15 cellular contexts compared by ENCODE assay signal in genomic region chr3:155185623-155186022, GRCh38.
DNase-seq lines count a peak whose midpoint lies in the region; FAIRE-seq and TF ChIP-seq lines count a peak whose summit lies in the region.
"Had no signal": no experiment of that assay in that cellular context is flagged by ENCODE, and none has a peak within 500 bp of the region (broad histone marks: within the 10 kb centered on the region; RNA-seq: fewer than 3 reads in every experiment).

No MANE protein-coding gene starts in this region.

- no peak overlapping the region for H2AFZ ChIP-seq in H1 (ENCODE audit: low read length)
- H2AFZ ChIP-seq: hepatocyte had no signal

- peak; percentile 52 for DNase-seq in EL
- peak; percentile 9 for DNase-seq in NCI-H226
- no peak for DNase-seq in H1 (ENCODE audit: low read depth in 1 of 2, low spot score in 2 of 2)
- peak; percentile 13 for DNase-seq in non-pigmented ciliary epithelial cell (ENCODE audit: low read depth)
- DNase-seq in central memory CD4-positive, alpha-beta T cell, result no peak
- DNase-seq in GM10248 (ENCODE audit: extremely low spot score), result no peak
- no peak for DNase-seq in activated CD4-positive, alpha-beta T cell treated with anti-CD3 and anti-CD28 coated beads, Interleukin-2, amount 50 U/mL, for 1 hour
- no peak for DNase-seq in ascending aorta (ENCODE audit: low spot score in 2 of 2)
- DNase-seq: activated naive CD8-positive, alpha-beta T cell treated with anti-CD3 and anti-CD28 coated beads, Interleukin-2, amount 50 U/mL, for 24 hours; NCI-H1048; NCI-H510A treated with DMSO at 0.1 percent for 48 hours; posterior cingulate gyrus; stimulated activated CD4-positive, alpha-beta T cell treated with anti-CD3 and anti-CD28 coated beads, Interleukin-2, amount 100 ng/mL, for 48 hours; stimulated activated naive B cell treated with anti-CD40 and anti-IgM and Interleukin-4, amounts not matched to agents 10 μg/mL and 1 μg/mL and 100 μg/mL, for 72 hours had no signal

- no peak overlapping the region for H2BK120ac ChIP-seq in H1 (replicated peaks; ENCODE audit: low read depth, low read length)

- H3K9me3 ChIP-seq in H1 (ENCODE audit: insufficient read depth in 2 of 2, low read depth in 1 of 2, low read length in 1 of 2) (no peaks in the 10 kb centered on the region), ascending aorta (no peaks in the 10 kb centered on the region)

- H4K8ac ChIP-seq in H1 (ENCODE audit: extremely low read depth, insufficient read depth, low read length), result no peak overlapping the region

- POLR2A ChIA-PET in H1 (lab: Charles Lee; ENCODE audit: partially characterized antibody), result no interaction called here
- POLR2A ChIA-PET in GM10248 (lab: Yijun Ruan, JAX), result no interaction called here

- H4K5ac ChIP-seq in H1 (ENCODE audit: insufficient read length, low read depth, low read length), result no peak overlapping the region

- H4K91ac ChIP-seq in H1 (replicated peaks; ENCODE audit: insufficient read length, low read length), result no peak overlapping the region

- H3K36me3 ChIP-seq in H1 (ENCODE audit: control insufficient read depth in 2 of 4, insufficient read depth in 4 of 4, low read length in 3 of 4) (no peaks in the 10 kb centered on the region), ascending aorta (no peaks in the 10 kb centered on the region)

- no peak overlapping the region for H3K4ac ChIP-seq in H1 (replicated peaks; ENCODE audit: insufficient read length, low read depth, low read length)

- no peak overlapping the region for H3K27ac ChIP-seq in H1 (ENCODE audit: low read depth, low read length)
- no peak overlapping the region for H3K27ac ChIP-seq in ascending aorta
- H3K27ac ChIP-seq: hepatocyte had no signal

- no peak for TF ChIP-seq EP300 in H1 (IDR thresholded peaks at IDR 0.05; ENCODE audit: borderline replicate concordance in 1 of 2, low read depth in 2 of 2, low read length in 2 of 2)

- H3K23me2 ChIP-seq in H1 (ENCODE audit: low read depth, low read length), result no peaks in the 10 kb centered on the region

- H3K4me2 ChIP-seq in H1 (ENCODE audit: insufficient read depth in 1 of 2, low read depth in 2 of 2, low read length in 2 of 2), result no peak overlapping the region
- H3K4me2 ChIP-seq: hepatocyte had no signal

- no peak overlapping the region for H3K9ac ChIP-seq in H1 (replicated peaks in 1 of 4; ENCODE audit: extremely low read depth in 1 of 4, low read depth in 3 of 4, low read length in 3 of 4)

- WGBS in H1 (ENCODE audit: extremely low coverage in 1 of 2, insufficient coverage in 1 of 2, insufficient read length in 1 of 2, insufficient replicate concordance in 2 of 2, low coverage in 1 of 2, low lambda C conversion rate in 2 of 2, missing lambda C conversion rate in 1 of 2), 2 experiments, result 79% methylated on average over 2 of the region's 2 CpGs; no CpG with 5 or more reads in 1 of the 2 experiments

- 0 out of 7 replicates have a peak, but pooled peaks cover 0 to 3% (median 0%) of the 10 kb centered on the region in 4 experiments for H3K4me1 ChIP-seq in H1 (replicated peaks in 1 of 4; ENCODE audit: control insufficient read depth in 3 of 4, insufficient read depth in 4 of 4, low read length in 3 of 4)
- H3K4me1 ChIP-seq in ascending aorta, result no peaks in the 10 kb centered on the region

- no peak overlapping the region for H3K23ac ChIP-seq in H1 (ENCODE audit: insufficient read length)

- no peak for TF ChIP-seq CTCF in H1 (IDR thresholded peaks at IDR 0.05; ENCODE audit: control extremely low read depth in 1 of 3, insufficient read depth in 1 of 3, low read depth in 1 of 3, low read length in 3 of 3)
- no peak for TF ChIP-seq CTCF in GM10248 (IDR thresholded peaks at IDR 0.05; ENCODE audit: control extremely low read depth, extremely low read depth, low read depth, missing control alignments)
- no peak for TF ChIP-seq CTCF in ascending aorta (IDR thresholded peaks at IDR 0.05)

- H3K18ac ChIP-seq in H1 (ENCODE audit: extremely low read depth, low read length), result no peak overlapping the region

- H3K56ac ChIP-seq in H1 (replicated peaks; ENCODE audit: insufficient read length, low read depth, low read length), result no peak overlapping the region

- TF ChIP-seq RAD21 in H1 (IDR thresholded peaks at IDR 0.05 in 1 of 2, conservative IDR thresholded peaks at IDR 0.05 in 1 of 2; ENCODE audit: low read depth in 2 of 2, low read length in 2 of 2), result no peak

- intact Hi-C loops in ascending aorta (cut with DNase I), result no loop called here

- H2AK5ac ChIP-seq in H1 (ENCODE audit: low read depth, low read length), result no peak overlapping the region

- H3K27me3 ChIP-seq in H1 (replicated peaks in 1 of 4; ENCODE audit: control insufficient read depth in 3 of 4, extremely low read depth in 1 of 4, insufficient read depth in 3 of 4, low read length in 3 of 4) (no peaks in the 10 kb centered on the region), ascending aorta (no peaks in the 10 kb centered on the region)
- H3K27me3 ChIP-seq: hepatocyte had no signal

- TF ChIP-seq POLR2A in H1 (IDR thresholded peaks at IDR 0.05; ENCODE audit: control extremely low read depth in 1 of 2, low read depth in 2 of 2, low read length in 2 of 2), result no peak

- no peak overlapping the region for H2BK5ac ChIP-seq in H1 (ENCODE audit: low read depth, low read length)

- no peak overlapping the region for H3K14ac ChIP-seq in H1 (ENCODE audit: insufficient read length)

- H3K79me1 ChIP-seq in H1 (ENCODE audit: low read depth, low read length), result no peaks in the 10 kb centered on the region

- no peak overlapping the region for H2BK15ac ChIP-seq in H1 (ENCODE audit: low read length)

- no peak overlapping the region for H2BK20ac ChIP-seq in H1 (ENCODE audit: low read length)

- no peaks in the 10 kb centered on the region for H4K20me1 ChIP-seq in H1 (replicated peaks in 1 of 2; ENCODE audit: control insufficient read depth in 1 of 2, insufficient read depth in 2 of 2, low read length in 2 of 2)

- no peak for FAIRE-seq in H1 (lab: Jason Lieb, UNC)

- no peak overlapping the region for H2BK12ac ChIP-seq in H1 (ENCODE audit: low read depth, low read length)

- CTCF ChIA-PET in H1 (lab: Charles Lee; ENCODE audit: partially characterized antibody), result no interaction called here
- CTCF ChIA-PET in GM10248 (lab: Yijun Ruan, JAX), result no interaction called here

- H3K79me2 ChIP-seq in H1 (ENCODE audit: control insufficient read depth in 1 of 2, insufficient read depth in 2 of 2, low read length in 2 of 2), result no peaks in the 10 kb centered on the region
- H3K79me2 ChIP-seq: hepatocyte had no signal

- no peak overlapping the region for H3K4me3 ChIP-seq in H1 (ENCODE audit: extremely low read depth in 1 of 4, insufficient read depth in 2 of 4, low read depth in 3 of 4, low read length in 4 of 4)
- H3K4me3 ChIP-seq in ascending aorta, result no peak overlapping the region
- H3K4me3 ChIP-seq: hepatocyte had no signal

TF ChIP-seq in H1, 55 proteins besides CTCF, POLR2A, EP300 and RAD21 (continues in another document):
- TF ChIP-seq ATF2 (IDR thresholded peaks at IDR 0.05; ENCODE audit: low read length) (no peak), JUND (IDR thresholded peaks at IDR 0.05; ENCODE audit: low read length) (peak; percentile 83), CREB1 (IDR thresholded peaks at IDR 0.05) (no peak), JUN (IDR thresholded peaks at IDR 0.05; ENCODE audit: low read depth, low read length) (no peak), SRF (IDR thresholded peaks at IDR 0.05; ENCODE audit: low read depth, low read length) (peak; percentile 32; the same call in 1 of the 2 replicates), ASH2L (IDR thresholded peaks at IDR 0.05; ENCODE audit: low read length) (no peak), POU5F1 (IDR thresholded peaks at IDR 0.05; ENCODE audit: low read depth, low read length) (no peak)

Comparison
In these comparisons a context has a peak if more than half of its experiments do, and no peak if none do; other contexts are left out.
1. DNase-seq: peak in EL (single experiment), NCI-H226 (single experiment) and non-pigmented ciliary epithelial cell (single experiment); none in H1 (0 of 2), central memory CD4-positive, alpha-beta T cell (single experiment), GM10248 (single experiment), activated CD4-positive, alpha-beta T cell treated with anti-CD3 and anti-CD28 coated beads, Interleukin-2, amount 50 U/mL, for 1 hour (single experiment) and ascending aorta (0 of 2).